Comparison of ENCODE assay signal across 12 cellular contexts in genomic region chr17:50211249-50212120, GRCh38. TPM values are rescaled to one million over a fixed set of nuclear protein-coding genes. Genes with fewer than 3 reads are reported as not detected.
DNase-seq lines count a peak whose midpoint lies in the region; ATAC-seq, FAIRE-seq and TF ChIP-seq lines count a peak whose summit lies in the region.
"Had no signal": no experiment of that assay in that cellular context is flagged by ENCODE, and none has a peak within 500 bp of the region (broad histone marks: within the 10 kb centered on the region; RNA-seq: fewer than 3 reads in every experiment).

No MANE protein-coding gene starts in this region.

- H3K4me3 ChIP-seq in H7 (ENCODE audit: insufficient read depth, low read depth, low read length), result no peak overlapping the region
- no peak overlapping the region for H3K4me3 ChIP-seq in GM12878
- no peak overlapping the region for H3K4me3 ChIP-seq in right cardiac atrium (ENCODE audit: low read length)
- H3K4me3 ChIP-seq in skin epidermis, result no peak overlapping the region
- no peak overlapping the region for H3K4me3 ChIP-seq in lower leg skin (ENCODE audit: low read depth, poor library complexity, severe bottlenecking)

- H3K36me3 ChIP-seq in H7 (replicated peaks; ENCODE audit: control insufficient read depth, insufficient read depth, low read length), result no peaks in the 10 kb centered on the region
- H3K36me3 ChIP-seq in GM12878 (ENCODE audit: control insufficient read depth in 2 of 2, insufficient read depth in 2 of 2, low read length in 1 of 2), result no peaks in the 10 kb centered on the region

- H3K27ac ChIP-seq in GM12878 (ENCODE audit: control insufficient read depth, insufficient read depth) (no peak overlapping the region), right cardiac atrium (ENCODE audit: low read length) (peak overlapping the region; percentile 14), skin epidermis (peak overlapping the region in 20 of 21 experiments; percentile 44 to 95 (median 82))

- TF ChIP-seq CTCF in GM12878 (IDR thresholded peaks at IDR 0.05 in 2 of 3, conservative IDR thresholded peaks at IDR 0.05 in 1 of 3; ENCODE audit: control insufficient read depth in 2 of 3, extremely low read depth in 1 of 3, insufficient read depth in 1 of 3, low read depth in 3 of 3, low read length in 3 of 3) (no peak), lower leg skin (IDR thresholded peaks at IDR 0.05) (no peak), D721Med (IDR thresholded peaks at IDR 0.05; ENCODE audit: insufficient read depth, missing control alignments) (no peak)

- intact Hi-C loops in GM12878 (cut with micrococcal nuclease; ENCODE audit: unreplicated experiment) (no loop called here), right cardiac atrium (cut with DNase I) (no loop called here), lower leg skin (cut with DNase I; ENCODE audit: low total_unique reads) (loop anchor here (5.0 kb wide), 1 partner anchor 81 kb away; no protein-coding TSS in a partner anchor)
- intact Hi-C loops in activated CD4-positive, alpha-beta T cell treated with anti-CD3 and anti-CD28 coated beads, Interleukin-2, amount 10 ng/mL, durations not matched to agents 24 days and 14 days (cut with micrococcal nuclease), result no loop called here

- H3K36me3 Mint-ChIP-seq in activated CD4-positive, alpha-beta T cell treated with anti-CD3 and anti-CD28 coated beads, Interleukin-2, amount 10 ng/mL, durations not matched to agents 24 days and 14 days (ENCODE audit: low read depth), result no peaks in the 10 kb centered on the region
- H3K36me3 Mint-ChIP-seq: activated naive CD4-positive, alpha-beta T cell treated with anti-CD3 and anti-CD28 coated beads, Interleukin-2, amount 50 U/mL, for 72 hours had no signal

- H3K4me2 ChIP-seq in GM12878 (ENCODE audit: control insufficient read depth, insufficient read depth), result no peak overlapping the region

- H3K4me1 Mint-ChIP-seq in activated CD4-positive, alpha-beta T cell treated with anti-CD3 and anti-CD28 coated beads, Interleukin-2, amount 10 ng/mL, durations not matched to agents 24 days and 14 days, result peaks cover 10% of the 10 kb centered on the region

- CTCF ChIA-PET in GM12878 (lab: Yijun Ruan, JAX), result interaction anchor here (0.6 to 6.8 kb wide), 16 partner anchors 7 to 185 kb away, joined by 3 to 85 read pairs (median 4); partner anchors contain the start of genes COL1A1 and TMEM92

- H3K4me1 ChIP-seq in GM12878 (ENCODE audit: control insufficient read depth, insufficient read depth, low read length) (peaks cover 12% of the 10 kb centered on the region), right cardiac atrium (ENCODE audit: control insufficient read depth, insufficient read depth, low read length) (peaks cover 2% of the 10 kb centered on the region)

- no peak for ATAC-seq in GM12878
- ATAC-seq in right cardiac atrium, result peak; percentile 10 to 46
- ATAC-seq: activated naive CD4-positive, alpha-beta T cell treated with anti-CD3 and anti-CD28 coated beads, Interleukin-2, amount 50 U/mL, for 72 hours had no signal

- TF ChIP-seq RAD21 in GM12878 (IDR thresholded peaks at IDR 0.05; ENCODE audit: insufficient read depth, low read depth, low read length), result no peak

- WGBS in GM12878 (ENCODE audit: insufficient coverage, insufficient replicate concordance, low lambda C conversion rate, missing lambda C conversion rate), result 71% methylated on average over 9 of the region's 9 CpGs
- 39% methylated on average over 9 of the region's 9 CpGs for WGBS in right cardiac atrium
- 60 to 71% methylated on average over 9 of the region's 9 CpGs for whole genome bisulfite sequencing in lower leg skin, 2 donors

- H3K27me3 Mint-ChIP-seq in activated CD4-positive, alpha-beta T cell treated with anti-CD3 and anti-CD28 coated beads, Interleukin-2, amount 10 ng/mL, durations not matched to agents 24 days and 14 days, result peaks cover 45% of the 10 kb centered on the region

- TF ChIP-seq POLR2A in GM12878 (IDR thresholded peaks at IDR 0.05; ENCODE audit: low read depth, low read length) (no peak), lower leg skin (IDR thresholded peaks at IDR 0.05) (no peak)

- FAIRE-seq in GM12878 (lab: Jason Lieb, UNC) (no peak), D721Med (lab: Jason Lieb, UNC) (no peak)

- H3K27me3 ChIP-seq in H7 (ENCODE audit: control insufficient read depth, insufficient read depth, low read length) (no peaks in the 10 kb centered on the region), GM12878 (replicated peaks in 1 of 2; ENCODE audit: control insufficient read depth in 2 of 2, insufficient read depth in 2 of 2, low read length in 1 of 2) (peaks cover 0 to 6% of the 10 kb centered on the region in 2 experiments; a peak in 1 of 4 replicates), right cardiac atrium (ENCODE audit: control insufficient read depth, insufficient read depth) (no peaks in the 10 kb centered on the region)

- H3K9ac ChIP-seq in GM12878 (ENCODE audit: control insufficient read depth, insufficient read depth, low read length), result no peak overlapping the region

- no peak overlapping the region for H3K4me3 Mint-ChIP-seq in activated CD4-positive, alpha-beta T cell treated with anti-CD3 and anti-CD28 coated beads, Interleukin-2, amount 10 ng/mL, durations not matched to agents 24 days and 14 days
- H3K4me3 Mint-ChIP-seq: IgD-negative memory B cell had no signal

- no peaks in the 10 kb centered on the region for H3K79me2 ChIP-seq in GM12878 (ENCODE audit: control insufficient read depth, insufficient read depth, low read length)

- no peak overlapping the region for H3K27ac Mint-ChIP-seq in activated CD4-positive, alpha-beta T cell treated with anti-CD3 and anti-CD28 coated beads, Interleukin-2, amount 10 ng/mL, durations not matched to agents 24 days and 14 days
- H3K27ac Mint-ChIP-seq: activated naive CD4-positive, alpha-beta T cell treated with anti-CD3 and anti-CD28 coated beads, Interleukin-2, amount 50 U/mL, for 72 hours; IgD-negative memory B cell had no signal

- H3K9me3 ChIP-seq in GM12878 (replicated peaks; ENCODE audit: control insufficient read depth, insufficient read depth, low read length) (no peaks in the 10 kb centered on the region), right cardiac atrium (ENCODE audit: control insufficient read depth, low read length) (no peaks in the 10 kb centered on the region)

- RAD21 ChIA-PET in GM12878 (lab: Charles Lee; ENCODE audit: unreplicated experiment), result interaction anchor here (1.2 to 4.8 kb wide), 7 partner anchors 11 to 86 kb away, joined by 4 to 18 read pairs (median 8); partner anchors contain the start of genes COL1A1 and SAMD14

- no peaks in the 10 kb centered on the region for H3K9me3 Mint-ChIP-seq in activated CD4-positive, alpha-beta T cell treated with anti-CD3 and anti-CD28 coated beads, Interleukin-2, amount 10 ng/mL, durations not matched to agents 24 days and 14 days
- H3K9me3 Mint-ChIP-seq: activated naive CD4-positive, alpha-beta T cell treated with anti-CD3 and anti-CD28 coated beads, Interleukin-2, amount 50 U/mL, for 72 hours; IgD-negative memory B cell had no signal

- DNase-seq in H7 (peak; percentile 42), GM12878 (ENCODE audit: low read depth, low spot score) (no peak), right cardiac atrium (no peak), lower leg skin (ENCODE audit: low spot score in 2 of 2) (no peak), D721Med (ENCODE audit: insufficient read length, low spot score) (no peak), NCI-H146 (lab: John Stamatoyannopoulos, UW) (no peak)
- DNase-seq in activated CD4-positive, alpha-beta T cell treated with anti-CD3 and anti-CD28 coated beads, Interleukin-2, amount 10 ng/mL, durations not matched to agents 24 days and 14 days, result no peak
- DNase-seq: DMS153 had no signal

- TF ChIP-seq EP300 in GM12878 (IDR thresholded peaks at IDR 0.05; ENCODE audit: borderline replicate concordance in 1 of 2, control insufficient read depth in 1 of 2, low read depth in 2 of 2, low read length in 2 of 2), result no peak

- no TSS peak for BruUV-seq in GM12878 (replicated peaks; lab: Mats Ljungman, UMichigan)

- POLR2A ChIA-PET in GM12878 (lab: Charles Lee), result interaction anchor here (0.5 to 1.9 kb wide), 4 partner anchors 11 to 478 kb away, joined by 3 to 14 read pairs (median 4); no protein-coding TSS in a partner anchor

- in situ Hi-C loops in GM12878 (cut with MboI), result no loop called here

- SMC1A ChIA-PET in GM12878 (lab: Charles Lee; ENCODE audit: uncharacterized antibody, unreplicated experiment), result interaction anchor here (0.6 to 2.8 kb wide), 10 partner anchors 11 to 262 kb away, joined by 3 to 15 read pairs (median 5); partner anchors contain the start of gene TMEM92

- no peak overlapping the region for H2AFZ ChIP-seq in GM12878 (ENCODE audit: control insufficient read depth, low read depth, low read length)

- H4K20me1 ChIP-seq in GM12878 (ENCODE audit: control insufficient read depth, insufficient read depth), result no peaks in the 10 kb centered on the region

RNA-seq across cellular contexts. Expression of gene COL1A1, which starts 10.1 kb away (rescaled TPM):
- 8.2 and 9.4 TPM in 2 replicates for total RNA-seq in H7 (2014; rRNA removed; shearing (Covaris generic))
- total RNA-seq in GM12878 (2013; cell fraction: nucleolus; rRNA removed), result 43.7 and 49.7 TPM in 2 replicates
- total RNA-seq in GM12878 (2014; rRNA removed) (0.79 and 1.1 TPM in 2 replicates), GM12878 (2014; rRNA removed; fragmentation: Illumina TruSeq; extraction: Trizol) (0.55 and 1.2 TPM in 2 replicates), GM12878 (2021) (6.1 and 7.7 TPM in 2 replicates), right cardiac atrium (100 to 1,000 TPM in 1 of 4 donors, 10 to 100 TPM in 3; 58.4 to 138 (median 74.3) TPM), lower leg skin (10 to 100 TPM; 15.0 to 90.5 (median 25.8) TPM)
- polyA plus RNA-seq in GM12878 (2011; ENCODE audit: low read depth), result 1.5 TPM
- polyA plus RNA-seq in GM12878 (2011; rRNA removed) (1.9 and 2.9 TPM in 2 replicates), GM12878 (2014; fragmentation: Illumina TruSeq; extraction: Trizol) (0.54 and 1.9 TPM in 2 replicates), GM12878 (2014; fragmentation: Nextera tagmentation; extraction: Ambion mirVana) (under 1 TPM; 0.18 to 0.32 TPM), GM12878 (2014; rRNA removed) (3.5 and 3.9 TPM in 2 replicates), GM12878 (2016; fragmentation: Nextera tagmentation; extraction: Ambion mirVana) (1 to 10 TPM; 2.7 to 4.3 TPM), right cardiac atrium (24.8 TPM)
- 2.8 TPM in 2 replicates for polyA plus RNA-seq in GM12878 (2011; cell fraction: cytosol; rRNA removed)
- 67.6 and 84.9 TPM in 2 replicates for polyA plus RNA-seq in GM12878 (2011; cell fraction: nucleus; rRNA removed)
- polyA plus RNA-seq in GM12878 (2012), result 2.7 and 4.3 TPM in 2 replicates
- polyA minus RNA-seq in GM12878 (2011; rRNA and poly(A)+ RNA removed), result 4.6 and 8.9 TPM in 2 replicates
- 2.3 and 2.5 TPM in 2 replicates for polyA minus RNA-seq in GM12878 (2011; cell fraction: cytosol; rRNA and poly(A)+ RNA removed)
- polyA minus RNA-seq in GM12878 (2011; cell fraction: nucleus; rRNA and poly(A)+ RNA removed), result 24.8 and 32.3 TPM in 2 replicates
- 1.6 and 2.0 TPM in 2 replicates for total RNA-seq in activated CD4-positive, alpha-beta T cell treated with anti-CD3 and anti-CD28 coated beads, Interleukin-2, amount 10 ng/mL, durations not matched to agents 24 days and 14 days

RNA-seq across cellular contexts. Expression of gene SGCA, which starts 45.7 kb away (rescaled TPM):
- 0.52 and 1.1 TPM in 2 replicates for total RNA-seq in H7 (2014; rRNA removed; shearing (Covaris generic))
- total RNA-seq in GM12878 (2013; cell fraction: nucleolus; rRNA removed), result 1.9 and 2.9 TPM in 2 replicates
- total RNA-seq in GM12878 (2014; rRNA removed) (0.11 and 0.68 TPM in 2 replicates), GM12878 (2014; rRNA removed; fragmentation: Illumina TruSeq; extraction: Trizol) (0.27 TPM in 1 of 2 replicates, not detected in the other), GM12878 (2021) (0.51 and 0.56 TPM in 2 replicates), right cardiac atrium (100 to 1,000 TPM; 127 to 150 (median 133) TPM), lower leg skin (1 to 10 TPM; 1.0 to 9.9 (median 5.6) TPM)
- polyA plus RNA-seq in GM12878 (2011; ENCODE audit: low read depth), result 0.52 TPM
- polyA plus RNA-seq in GM12878 (2011; rRNA removed) (0.24 and 0.81 TPM in 2 replicates), GM12878 (2014; fragmentation: Illumina TruSeq; extraction: Trizol) (0.24 TPM in 1 of 2 replicates, not detected in the other), GM12878 (2014; fragmentation: Nextera tagmentation; extraction: Ambion mirVana) (under 1 TPM in 1 of 2 experiments, not detected in 1; 0.13 TPM), GM12878 (2014; rRNA removed) (0.25 and 2.2 TPM in 2 replicates), GM12878 (2016; fragmentation: Nextera tagmentation; extraction: Ambion mirVana) (under 1 TPM in 1 of 2 experiments, not detected in 1; 0.50 TPM), right cardiac atrium (156 TPM)
- 0.54 and 1.2 TPM in 2 replicates for polyA plus RNA-seq in GM12878 (2011; cell fraction: cytosol; rRNA removed)
- 3.6 and 4.5 TPM in 2 replicates for polyA plus RNA-seq in GM12878 (2011; cell fraction: nucleus; rRNA removed)
- polyA plus RNA-seq in GM12878 (2012), result 1.2 and 1.9 TPM in 2 replicates
- 0.29 and 1.1 TPM in 2 replicates for polyA minus RNA-seq in GM12878 (2011; rRNA and poly(A)+ RNA removed)
- not detected in 2 replicates for polyA minus RNA-seq in GM12878 (2011; cell fraction: cytosol; rRNA and poly(A)+ RNA removed)
- polyA minus RNA-seq in GM12878 (2011; cell fraction: nucleus; rRNA and poly(A)+ RNA removed), result 0.36 TPM in 1 of 2 replicates, not detected in the other
- 0.30 TPM in 1 of 2 replicates, not detected in the other for total RNA-seq in activated CD4-positive, alpha-beta T cell treated with anti-CD3 and anti-CD28 coated beads, Interleukin-2, amount 10 ng/mL, durations not matched to agents 24 days and 14 days
- total RNA-seq: NCI-H460 had no signal

Comparison
In these comparisons a context has a peak if more than half of its experiments do, and no peak if none do; other contexts are left out.
1. RNA of gene SGCA, which starts 45.7 kb away (total RNA-seq): 127 to 150 TPM in right cardiac atrium; 1.0 to 9.9 TPM in lower leg skin, 0.52 to 1.1 TPM in H7, 0.11 to 2.9 TPM in GM12878 and 0.30 TPM in activated CD4-positive, alpha-beta T cell treated with anti-CD3 and anti-CD28 coated beads, Interleukin-2, amount 10 ng/mL, durations not matched to agents 24 days and 14 days; every median in the first group is over 10 times any median in the second.